8 cellular contexts compared by ENCODE assay signal in the genomic region with DNA sequence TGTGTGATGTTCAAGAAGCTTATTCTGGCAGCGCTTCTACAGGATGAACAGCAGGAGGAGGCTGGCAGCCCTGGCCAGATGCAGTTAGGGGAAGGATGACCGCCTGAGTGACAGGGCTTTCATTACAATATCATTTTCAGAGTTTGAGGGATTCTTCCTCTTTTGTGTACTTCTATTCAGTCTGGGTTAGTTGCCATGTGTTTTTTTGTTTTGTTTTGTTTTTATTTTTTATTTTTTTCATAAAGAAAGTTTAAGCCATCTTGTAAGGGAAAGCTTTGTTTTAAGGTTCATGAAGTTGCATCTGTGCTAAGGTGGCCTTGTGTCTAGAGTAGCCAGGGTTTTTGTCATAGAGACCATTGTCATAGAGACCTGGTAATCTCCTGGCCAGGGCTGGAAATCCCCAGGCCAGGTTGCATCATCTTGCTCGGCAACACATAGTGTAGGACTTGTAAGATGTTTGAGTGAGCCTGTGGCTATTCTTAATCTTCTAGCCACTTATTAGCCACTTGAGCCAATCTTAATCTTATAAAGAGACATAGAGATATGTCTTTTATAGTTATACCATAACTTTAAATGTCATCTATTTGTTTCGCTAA.
DNase-seq lines count a peak whose midpoint lies in the region; ATAC-seq, FAIRE-seq and TF ChIP-seq lines count a peak whose summit lies in the region.

No MANE protein-coding gene starts in this region.

- no peaks in the 10 kb centered on the region for H3K4me1 Mint-ChIP-seq in naive thymus-derived CD4-positive, alpha-beta T cell

- no peak for TF ChIP-seq CTCF in choroid plexus epithelial cell (conservative IDR thresholded peaks at IDR 0.05; ENCODE audit: low read depth, low read length)

- H3K9me3 Mint-ChIP-seq in naive thymus-derived CD4-positive, alpha-beta T cell, result peaks cover 0 to 9% (median 3%) of the 10 kb centered on the region in 11 donors

- H3K4me3 ChIP-seq in choroid plexus epithelial cell (ENCODE audit: low read depth, low read length), result no peak overlapping the region
- H3K4me3 ChIP-seq in naive thymus-derived CD4-positive, alpha-beta T cell (ENCODE audit: low read length), result no peak overlapping the region

- FAIRE-seq in GM12892 (lab: Jason Lieb, UNC), result peak; percentile 88

- H3K27ac ChIP-seq in naive thymus-derived CD4-positive, alpha-beta T cell (ENCODE audit: low read depth, low read length), result no peak overlapping the region

- no peaks in the 10 kb centered on the region for H3K9me3 ChIP-seq in naive thymus-derived CD4-positive, alpha-beta T cell (ENCODE audit: control insufficient read depth in 2 of 3, low read length in 3 of 3)

- no peaks in the 10 kb centered on the region for H3K4me1 ChIP-seq in naive thymus-derived CD4-positive, alpha-beta T cell (ENCODE audit: control insufficient read depth in 2 of 2, insufficient read depth in 2 of 2, low read length in 2 of 2)

- CTCF ChIA-PET in naive thymus-derived CD4-positive, alpha-beta T cell (lab: Charles Lee), result no interaction called here

- POLR2A ChIA-PET in naive thymus-derived CD4-positive, alpha-beta T cell (lab: Charles Lee), result no interaction called here

- no peak overlapping the region for H3K4me3 Mint-ChIP-seq in naive thymus-derived CD4-positive, alpha-beta T cell

- H3K27me3 Mint-ChIP-seq in naive thymus-derived CD4-positive, alpha-beta T cell, result no peaks in the 10 kb centered on the region

- intact Hi-C loops in naive thymus-derived CD4-positive, alpha-beta T cell (cut with micrococcal nuclease), result no loop called here

- H3K36me3 ChIP-seq in naive thymus-derived CD4-positive, alpha-beta T cell (ENCODE audit: control insufficient read depth in 2 of 3, insufficient read depth in 3 of 3, low read length in 3 of 3), result no peaks in the 10 kb centered on the region

- TF ChIP-seq POLR2A in GM12892 (IDR thresholded peaks at IDR 0.05; ENCODE audit: low read depth, low read length) (no peak), erythroblast (IDR thresholded peaks at IDR 0.05; ENCODE audit: low read length) (no peak)

- DNase-seq in GM12892 (ENCODE audit: insufficient read length), result no peak
- DNase-seq in choroid plexus epithelial cell (ENCODE audit: low read depth), result peak; percentile 7
- DNase-seq in erythroblast (lab: John Stamatoyannopoulos, UW), result no peak
- DNase-seq in NCI-H446 (lab: John Stamatoyannopoulos, UW), result no peak
- no peak for DNase-seq in naive thymus-derived CD4-positive, alpha-beta T cell
- DNase-seq in stimulated activated CD4-positive, alpha-beta T cell treated with anti-CD3 and anti-CD28 coated beads, Interleukin-2, amount 100 ng/mL, for 48 hours, result no peak

- H3K27me3 ChIP-seq in naive thymus-derived CD4-positive, alpha-beta T cell (ENCODE audit: control insufficient read depth in 2 of 2, insufficient read depth in 2 of 2, low read length in 2 of 2), result no peaks in the 10 kb centered on the region

- H3K27ac Mint-ChIP-seq in naive thymus-derived CD4-positive, alpha-beta T cell, result no peak overlapping the region

- peak; percentile 97 for ATAC-seq in GM21576 (IDR thresholded peaks at IDR 0.05; ENCODE audit: unreplicated experiment)
- peak; percentile 93 for ATAC-seq in HG03469 (IDR thresholded peaks at IDR 0.05; ENCODE audit: unreplicated experiment)
- no peak for ATAC-seq in naive thymus-derived CD4-positive, alpha-beta T cell

- H3K36me3 Mint-ChIP-seq in naive thymus-derived CD4-positive, alpha-beta T cell, result no peaks in the 10 kb centered on the region
